In genomic region chr2:77296791-77297190, GRCh38 we compare ENCODE assay signal across 28 cellular contexts.
"Had no signal": no experiment of that assay in that cellular context is flagged by ENCODE, and none has a peak within 500 bp of the region (broad histone marks: within the 10 kb centered on the region; RNA-seq: fewer than 3 reads in every experiment).

No MANE protein-coding gene starts in this region.

- H3K36me3 Mint-ChIP-seq: activated naive CD4-positive, alpha-beta T cell treated with anti-CD3 and anti-CD28 coated beads, Interleukin-2, amount 10 ng/mL, durations not matched to agents 7 days and 5 days; activated naive CD4-positive, alpha-beta T cell treated with anti-CD3 and anti-CD28 coated beads, Interleukin-2, amount 50 U/mL, for 72 hours; activated naive CD8-positive, alpha-beta T cell treated with anti-CD3 and anti-CD28 coated beads, Interleukin-2, amount 10 ng/mL, durations not matched to agents 7 days and 5 days had no signal

- H3K4me3 Mint-ChIP-seq: activated CD4-positive, alpha-beta memory T cell treated with anti-CD3 and anti-CD28 coated beads, Interleukin-2, amount 10 ng/mL, durations not matched to agents 7 days and 5 days; activated CD4-positive, alpha-beta T cell treated with anti-CD3 and anti-CD28 coated beads, Interleukin-2, amount 10 ng/mL, durations not matched to agents 7 days and 5 days; activated naive CD4-positive, alpha-beta T cell treated with anti-CD3 and anti-CD28 coated beads, Interleukin-2, amount 10 ng/mL, durations not matched to agents 7 days and 5 days; activated naive CD8-positive, alpha-beta T cell treated with anti-CD3 and anti-CD28 coated beads, Interleukin-2, amount 10 ng/mL, durations not matched to agents 7 days and 5 days; activated T-cell treated with anti-CD3 and anti-CD28 coated beads, Interleukin-2, amount 50 U/mL, for 24 hours; activated T-cell treated with anti-CD3 and anti-CD28 coated beads, Interleukin-2, amount 50 U/mL, for 72 hours; central memory CD8-positive, alpha-beta T cell; dendritic cell treated with granulocyte-macrophage colony-stimulating factor and Interleukin-4, amounts not matched to agents 40 ng/mL and 50 ng/mL, for 4 days; endodermal cell had no signal

- H3K27me3 Mint-ChIP-seq: activated CD4-positive, alpha-beta memory T cell treated with anti-CD3 and anti-CD28 coated beads, Interleukin-2, amount 10 ng/mL, durations not matched to agents 7 days and 5 days; activated CD4-positive, alpha-beta T cell treated with anti-CD3 and anti-CD28 coated beads, Interleukin-2, amount 10 ng/mL, durations not matched to agents 7 days and 5 days; activated naive CD4-positive, alpha-beta T cell treated with anti-CD3 and anti-CD28 coated beads, Interleukin-2, amount 10 ng/mL, durations not matched to agents 7 days and 5 days; activated naive CD8-positive, alpha-beta T cell treated with anti-CD3 and anti-CD28 coated beads, Interleukin-2, amount 10 ng/mL, durations not matched to agents 7 days and 5 days; activated T-cell treated with anti-CD3 and anti-CD28 coated beads, Interleukin-2, amount 50 U/mL, for 24 hours; central memory CD8-positive, alpha-beta T cell; dendritic cell treated with granulocyte-macrophage colony-stimulating factor and Interleukin-4, amounts not matched to agents 40 ng/mL and 50 ng/mL, for 4 days had no signal

- H3K4me1 Mint-ChIP-seq: activated CD4-positive, alpha-beta memory T cell treated with anti-CD3 and anti-CD28 coated beads, Interleukin-2, amount 10 ng/mL, durations not matched to agents 7 days and 5 days; activated CD4-positive, alpha-beta T cell treated with anti-CD3 and anti-CD28 coated beads, Interleukin-2, amount 10 ng/mL, durations not matched to agents 7 days and 5 days; activated naive CD4-positive, alpha-beta T cell treated with anti-CD3 and anti-CD28 coated beads, Interleukin-2, amount 10 ng/mL, durations not matched to agents 7 days and 5 days; activated naive CD8-positive, alpha-beta T cell treated with anti-CD3 and anti-CD28 coated beads, Interleukin-2, amount 10 ng/mL, durations not matched to agents 7 days and 5 days; central memory CD8-positive, alpha-beta T cell; endodermal cell had no signal

- DNase-seq: activated CD4-positive, alpha-beta memory T cell treated with anti-CD3 and anti-CD28 coated beads, Interleukin-2, amount 10 ng/mL, durations not matched to agents 7 days and 5 days; activated CD4-positive, alpha-beta T cell treated with anti-CD3 and anti-CD28 coated beads for 1 hour; activated CD4-positive, alpha-beta T cell treated with anti-CD3 and anti-CD28 coated beads for 4 hours; activated CD4-positive, alpha-beta T cell treated with anti-CD3 and anti-CD28 coated beads, Interleukin-2, amount 10 ng/mL, durations not matched to agents 7 days and 5 days; activated CD4-positive, alpha-beta T cell treated with anti-CD3 and anti-CD28 coated beads, Interleukin-2, amount 50 U/mL, for 4 hours; activated CD8-positive, alpha-beta memory T cell treated with anti-CD3 and anti-CD28 coated beads, Interleukin-2, amount 50 U/mL, for 48 hours; activated gamma-delta T cell; activated naive CD4-positive, alpha-beta T cell; activated naive CD4-positive, alpha-beta T cell treated with anti-CD3 and anti-CD28 coated beads, Interleukin-2, amount 10 ng/mL, durations not matched to agents 7 days and 5 days; activated naive CD8-positive, alpha-beta T cell treated with anti-CD3 and anti-CD28 coated beads, Interleukin-2, amount 10 ng/mL, durations not matched to agents 7 days and 5 days; activated T-cell treated with anti-CD3 and anti-CD28 coated beads for 4 hours; activated T-cell treated with anti-CD3 and anti-CD28 coated beads, Interleukin-2, amount 50 U/mL, for 24 hours; activated T-cell treated with anti-CD3 and anti-CD28 coated beads, Interleukin-2, amount 50 U/mL, for 72 hours; anterior cingulate cortex; brain microvascular endothelial cell; dorsolateral prefrontal cortex; effector memory CD4-positive, alpha-beta T cell; foreskin fibroblast; head of caudate nucleus; T-helper 2 cell had no signal

- H3K4me3 ChIP-seq: coronary artery, dorsolateral prefrontal cortex had no signal

- H3K9me3 Mint-ChIP-seq: activated CD4-positive, alpha-beta memory T cell treated with anti-CD3 and anti-CD28 coated beads, Interleukin-2, amount 10 ng/mL, durations not matched to agents 7 days and 5 days; activated CD4-positive, alpha-beta T cell treated with anti-CD3 and anti-CD28 coated beads, Interleukin-2, amount 10 ng/mL, durations not matched to agents 7 days and 5 days; central memory CD8-positive, alpha-beta T cell; dendritic cell treated with granulocyte-macrophage colony-stimulating factor and Interleukin-4, amounts not matched to agents 40 ng/mL and 50 ng/mL, for 4 days had no signal

- H3K36me3 ChIP-seq: brain microvascular endothelial cell had no signal

- H3K27ac Mint-ChIP-seq: activated CD4-positive, alpha-beta memory T cell treated with anti-CD3 and anti-CD28 coated beads, Interleukin-2, amount 10 ng/mL, durations not matched to agents 7 days and 5 days; activated CD4-positive, alpha-beta T cell treated with anti-CD3 and anti-CD28 coated beads, Interleukin-2, amount 10 ng/mL, durations not matched to agents 7 days and 5 days; activated naive CD4-positive, alpha-beta T cell treated with anti-CD3 and anti-CD28 coated beads, Interleukin-2, amount 10 ng/mL, durations not matched to agents 7 days and 5 days; activated naive CD4-positive, alpha-beta T cell treated with anti-CD3 and anti-CD28 coated beads, Interleukin-2, amount 50 U/mL, for 72 hours; activated naive CD8-positive, alpha-beta T cell treated with anti-CD3 and anti-CD28 coated beads, Interleukin-2, amount 10 ng/mL, durations not matched to agents 7 days and 5 days; activated T-cell treated with anti-CD3 and anti-CD28 coated beads, Interleukin-2, amount 50 U/mL, for 24 hours; activated T-cell treated with anti-CD3 and anti-CD28 coated beads, Interleukin-2, amount 50 U/mL, for 72 hours; dendritic cell treated with granulocyte-macrophage colony-stimulating factor and Interleukin-4, amounts not matched to agents 40 ng/mL and 50 ng/mL, for 4 days; endodermal cell had no signal

- H3K27ac ChIP-seq: brain microvascular endothelial cell, coronary artery, dorsolateral prefrontal cortex had no signal

- ATAC-seq: activated naive CD4-positive, alpha-beta T cell treated with anti-CD3 and anti-CD28 coated beads, Interleukin-2, amount 50 U/mL, for 72 hours; activated T-cell treated with anti-CD3 and anti-CD28 coated beads, Interleukin-2, amount 50 U/mL, for 72 hours; esophagus mucosa had no signal

- H3K27me3 ChIP-seq: brain microvascular endothelial cell, dorsolateral prefrontal cortex had no signal

- FAIRE-seq: astrocyte, bronchial epithelial cell had no signal
